ENCODE assay signal across 21 cellular contexts in genomic region chr10:79019441-79019840, GRCh38. TPM values are rescaled to one million over a fixed set of nuclear protein-coding genes. Genes with fewer than 3 reads are reported as not detected.
DNase-seq lines count a peak whose midpoint lies in the region; ATAC-seq and TF ChIP-seq lines count a peak whose summit lies in the region.
"Had no signal": no experiment of that assay in that cellular context is flagged by ENCODE, and none has a peak within 500 bp of the region (broad histone marks: within the 10 kb centered on the region; RNA-seq: fewer than 3 reads in every experiment).

No MANE protein-coding gene starts in this region.

- H3K79me1 ChIP-seq in trophoblast cell (ENCODE audit: low read length): no peaks in the 10 kb centered on the region

- no peak overlapping the region for H2AK5ac ChIP-seq in trophoblast cell (ENCODE audit: low read length)

- H3K36me3 ChIP-seq in left ventricle myocardium inferior (no peaks in the 10 kb centered on the region), gastroesophageal sphincter (no peaks in the 10 kb centered on the region), sigmoid colon (no peaks in the 10 kb centered on the region), trophoblast cell (ENCODE audit: control insufficient read depth in 1 of 2, insufficient read depth in 2 of 2, low read length in 2 of 2) (no peaks in the 10 kb centered on the region)
- H3K36me3 ChIP-seq: BE2C, colonic mucosa, esophagus muscularis mucosa, WERI-Rb-1 had no signal

- H2BK120ac ChIP-seq in trophoblast cell (ENCODE audit: insufficient read depth, low read length, poor library complexity): no peak overlapping the region

- H3K27me3 ChIP-seq in left ventricle myocardium inferior (ENCODE audit: low read depth) (no peaks in the 10 kb centered on the region), gastroesophageal sphincter (no peaks in the 10 kb centered on the region), sigmoid colon (no peaks in the 10 kb centered on the region), trophoblast cell (ENCODE audit: insufficient read depth, low read length) (no peaks in the 10 kb centered on the region)
- H3K27me3 ChIP-seq: BE2C, colonic mucosa, esophagus muscularis mucosa, testis had no signal

- DNase-seq in left ventricle myocardium inferior (no peak), Right ventricle myocardium inferior (ENCODE audit: missing footprints) (no peak), sigmoid colon (peak; percentile 42), trophoblast cell (no peak)
- DNase-seq: activated CD4-positive, alpha-beta T cell treated with anti-CD3 and anti-CD28 coated beads for 48 hours; activated naive CD4-positive, alpha-beta T cell treated with Interleukin-2 at 50 U/mL for 16 hours; activated T-cell treated with anti-CD3 and anti-CD28 coated beads, Interleukin-2, amount 50 U/mL, for 24 hours; colonic mucosa; foreskin melanocyte; NCI-H2171; stimulated activated naive B cell treated with anti-CD40 and anti-IgM and Interleukin-4, amounts not matched to agents 10 μg/mL and 1 μg/mL and 100 μg/mL, for 72 hours; T1000; testis; WERI-Rb-1 had no signal

- WGBS in gastroesophageal sphincter (ENCODE audit: low coverage in 1 of 2), 2 donors: 67 to 85% methylated on average over 1 to 5 of the region's 5 CpGs
- 92 to 95% methylated on average over 5 of the region's 5 CpGs for WGBS in sigmoid colon, 2 donors
- no CpG with 5 or more reads among the region's 5 CpGs for WGBS in trophoblast cell (ENCODE audit: extremely low coverage, insufficient coverage, insufficient read length)

- intact Hi-C loops in left ventricle myocardium inferior (cut with micrococcal nuclease): no loop called here
- intact Hi-C loops in Right ventricle myocardium inferior (cut with DNase I): no loop called here
- intact Hi-C loops in sigmoid colon (cut with DNase I): no loop called here

- no peak overlapping the region for H2AFZ ChIP-seq in trophoblast cell (ENCODE audit: insufficient read depth, low read length, poor library complexity)

- no peak overlapping the region for H3K4me3 ChIP-seq in left ventricle myocardium inferior
- H3K4me3 ChIP-seq in gastroesophageal sphincter: no peak overlapping the region
- H3K4me3 ChIP-seq in sigmoid colon: no peak overlapping the region
- H3K4me3 ChIP-seq in trophoblast cell (ENCODE audit: low read depth, low read length): no peak overlapping the region
- H3K4me3 ChIP-seq: colonic mucosa, esophagus muscularis mucosa, mucosa of descending colon, testis had no signal

- H3K23ac ChIP-seq in trophoblast cell (ENCODE audit: low read length): no peak overlapping the region

- H3K27ac ChIP-seq in left ventricle myocardium inferior (replicated peaks): peak overlapping the region; percentile 36
- H3K27ac ChIP-seq in gastroesophageal sphincter: peak overlapping the region in 3 of 4 donors; percentile 27 to 56 (median 35)
- peak overlapping the region in 1 of 4 donors; percentile 57 for H3K27ac ChIP-seq in sigmoid colon
- no peak overlapping the region for H3K27ac ChIP-seq in trophoblast cell (ENCODE audit: low read depth, low read length)
- H3K27ac ChIP-seq: colonic mucosa, testis, WERI-Rb-1 had no signal

- no peak overlapping the region for H2BK12ac ChIP-seq in trophoblast cell (ENCODE audit: low read length)

- H4K8ac ChIP-seq in trophoblast cell (ENCODE audit: low read depth, low read length): no peak overlapping the region

- no peak overlapping the region for H4K91ac ChIP-seq in trophoblast cell (ENCODE audit: low read depth, low read length)

- H3K4me1 ChIP-seq in left ventricle myocardium inferior: peaks cover 32% of the 10 kb centered on the region
- H3K4me1 ChIP-seq in gastroesophageal sphincter: peaks cover 0 to 13% (median 4%) of the 10 kb centered on the region in 3 donors
- H3K4me1 ChIP-seq in sigmoid colon: peaks cover 0 to 16% (median 6%) of the 10 kb centered on the region in 4 donors
- peaks cover 0 to 3% of the 10 kb centered on the region in 2 experiments for H3K4me1 ChIP-seq in trophoblast cell (ENCODE audit: control insufficient read depth in 1 of 2, insufficient read depth in 2 of 2, low read length in 2 of 2)
- H3K4me1 ChIP-seq: colonic mucosa had no signal

- H3K14ac ChIP-seq in trophoblast cell (ENCODE audit: low read length): no peak overlapping the region

- no peaks in the 10 kb centered on the region for H3K79me2 ChIP-seq in trophoblast cell (ENCODE audit: control insufficient read depth, insufficient read depth, low read length, poor library complexity)

- H4K12ac ChIP-seq in trophoblast cell (ENCODE audit: low read depth, low read length): no peak overlapping the region

- H3K4ac ChIP-seq in trophoblast cell (ENCODE audit: low read depth, low read length): no peak overlapping the region

- H3K18ac ChIP-seq in trophoblast cell (ENCODE audit: low read length): no peak overlapping the region

- TF ChIP-seq EP300 in gastroesophageal sphincter (IDR thresholded peaks at IDR 0.05): no peak
- TF ChIP-seq EP300 in sigmoid colon (IDR thresholded peaks at IDR 0.05): no peak

- TF ChIP-seq CTCF in left ventricle myocardium inferior (IDR thresholded peaks at IDR 0.05; ENCODE audit: borderline replicate concordance) (no peak), gastroesophageal sphincter (IDR thresholded peaks at IDR 0.05) (no peak), sigmoid colon (IDR thresholded peaks at IDR 0.05) (no peak)

- ATAC-seq in Right ventricle myocardium inferior: no peak
- no peak for ATAC-seq in gastroesophageal sphincter
- no peak for ATAC-seq in GM21381 (IDR thresholded peaks at IDR 0.05; ENCODE audit: unreplicated experiment)
- ATAC-seq in GM18873 (IDR thresholded peaks at IDR 0.05; ENCODE audit: low FRiP score, unreplicated experiment): no peak
- ATAC-seq: natural killer cell treated with Interleukin-12 subunit alpha and Interleukin-12 subunit beta and Interleukin-15 and Interleukin-18, amount 100 ng/mL, for 72 hours; stimulated activated naive B cell treated with anti-CD40 and anti-IgM and Interleukin-4, amounts not matched to agents 10 μg/mL and 1 μg/mL and 100 μg/mL, for 72 hours had no signal

- no peak overlapping the region for H3K9ac ChIP-seq in trophoblast cell (ENCODE audit: low read length)

- H3K4me2 ChIP-seq in trophoblast cell (ENCODE audit: low read length): no peak overlapping the region

- no peak for TF ChIP-seq POLR2A in gastroesophageal sphincter (IDR thresholded peaks at IDR 0.05)
- no peak for TF ChIP-seq POLR2A in sigmoid colon (IDR thresholded peaks at IDR 0.05)

- no peak overlapping the region for H2BK5ac ChIP-seq in trophoblast cell (ENCODE audit: low read depth, low read length, poor library complexity)

- H3K9me3 ChIP-seq in left ventricle myocardium inferior (replicated peaks) (peaks cover 5% of the 10 kb centered on the region), gastroesophageal sphincter (peaks cover 0 to 8% (median 0%) of the 10 kb centered on the region in 3 donors), sigmoid colon (peaks cover 0 to 5% (median 0%) of the 10 kb centered on the region in 4 donors), trophoblast cell (ENCODE audit: insufficient read depth, low read depth, low read length) (peaks cover 7% of the 10 kb centered on the region)
- H3K9me3 ChIP-seq: BE2C, colonic mucosa, mucosa of descending colon, testis had no signal

RNA-seq across cellular contexts. Expression of gene ZMIZ1, which starts 49.3 kb away (rescaled TPM):
- total RNA-seq in left ventricle myocardium inferior (55.9 TPM), Right ventricle myocardium inferior (48.8 TPM), gastroesophageal sphincter (10 to 100 TPM; 36.3 to 79.2 (median 67.1) TPM), sigmoid colon (10 to 100 TPM; 26.5 to 49.3 (median 37.5) TPM)
- polyA plus RNA-seq in sigmoid colon: 10 to 100 TPM; 17.4 to 31.5 (median 25.4) TPM
- polyA plus RNA-seq in trophoblast cell (2013): 52.4 and 54.3 TPM in 2 replicates
